In the genomic region with DNA sequence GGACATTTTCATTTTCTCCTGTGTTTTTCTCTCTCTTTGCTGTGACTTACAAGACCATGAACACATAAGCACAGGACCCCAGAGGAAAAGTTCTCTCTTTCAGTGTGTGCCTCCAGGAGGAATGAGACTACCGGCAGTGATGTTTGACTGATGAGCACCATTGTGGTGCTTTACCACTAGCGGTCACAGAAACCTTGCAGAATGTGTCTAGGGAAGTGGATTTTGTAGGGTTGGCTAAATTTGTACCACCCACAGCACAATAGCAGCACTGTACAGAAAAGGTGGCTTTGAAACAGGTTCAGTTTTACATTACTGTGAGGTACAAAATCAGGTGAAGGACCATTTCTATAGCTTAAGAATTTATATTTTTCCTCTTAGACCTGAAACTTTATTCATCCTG, we compare ENCODE assay signal across 12 cellular contexts.
"Had no signal": no experiment of that assay in that cellular context is flagged by ENCODE, and none has a peak within 500 bp of the region (broad histone marks: within the 10 kb centered on the region; RNA-seq: fewer than 3 reads in every experiment).

No MANE protein-coding gene starts in this region.

- H3K27me3 Mint-ChIP-seq: naive thymus-derived CD4-positive, alpha-beta T cell had no signal

- H3K27me3 ChIP-seq: brain microvascular endothelial cell, uterus had no signal

- H3K27ac ChIP-seq: brain microvascular endothelial cell, lower lobe of right lung, uterus had no signal

- H3K36me3 ChIP-seq: brain microvascular endothelial cell, lower lobe of right lung, uterus had no signal

- H3K9me3 ChIP-seq: uterus had no signal

- H3K36me3 Mint-ChIP-seq: immature natural killer cell had no signal

- DNase-seq: activated CD4-positive, alpha-beta T cell treated with anti-CD3 and anti-CD28 coated beads for 48 hours; activated CD8-positive, alpha-beta memory T cell treated with anti-CD3 and anti-CD28 coated beads for 24 hours; brain microvascular endothelial cell; glutamatergic neuron; immature natural killer cell; left cardiac atrium; lower lobe of right lung; naive thymus-derived CD4-positive, alpha-beta T cell; stimulated activated CD4-positive, alpha-beta T cell treated with anti-CD3 and anti-CD28 coated beads, Interleukin-12 subunit alpha, Interleukin-12 subunit beta, amount 100 ng/mL, for 4 hours; uterus had no signal

- H3K4me3 ChIP-seq: lower lobe of right lung, uterus had no signal

- ATAC-seq: activated naive CD4-positive, alpha-beta T cell treated with anti-CD3 and anti-CD28 coated beads, Interleukin-2, amount 50 U/mL, for 72 hours; esophagus mucosa; left cardiac atrium; lower lobe of right lung; naive thymus-derived CD4-positive, alpha-beta T cell had no signal
